Comparison of ENCODE assay signal across 11 cellular contexts in genomic region chr4:185165605-185166063, GRCh38. TPM values are rescaled to one million over a fixed set of nuclear protein-coding genes. Genes with fewer than 3 reads are reported as not detected.
DNase-seq lines count a peak whose midpoint lies in the region; ATAC-seq and TF ChIP-seq lines count a peak whose summit lies in the region.
"Had no signal": no experiment of that assay in that cellular context is flagged by ENCODE, and none has a peak within 500 bp of the region (broad histone marks: within the 10 kb centered on the region; RNA-seq: fewer than 3 reads in every experiment).

No MANE protein-coding gene starts in this region.

- peak; percentile 56 for DNase-seq in SIG-M5 treated with dmso at 0.1 percent for 504 hours (lab: John Stamatoyannopoulos, UW; ENCODE audit: unreplicated experiment)
- DNase-seq in SIG-M5 (lab: John Stamatoyannopoulos, UW), result no peak
- peak; percentile 56 for DNase-seq in MM.1S
- DNase-seq in fibroblast of pulmonary artery (ENCODE audit: low read depth), result peak; percentile 87
- DNase-seq in hippocampal formation (lab: John Stamatoyannopoulos, UW), result no peak
- no peak for DNase-seq in mesendoderm
- no peak for DNase-seq in DMS53 (lab: John Stamatoyannopoulos, UW)
- DNase-seq: activated B cell treated with CpG ODN at 0.5 μM for 24 hours, pancreas had no signal

- no peak overlapping the region for H2AK5ac ChIP-seq in mesendoderm (ENCODE audit: low read length)

- H2BK120ac ChIP-seq in mesendoderm (ENCODE audit: low read depth, low read length), result no peak overlapping the region

- H2AFZ ChIP-seq in MM.1S (ENCODE audit: low read length), result no peak overlapping the region

- H3K36me3 ChIP-seq in MM.1S (replicated peaks; ENCODE audit: insufficient read depth, low read length) (0 out of 2 replicates have a peak, but pooled peaks cover 3% of the 10 kb centered on the region), mesendoderm (ENCODE audit: control insufficient read depth, insufficient read depth, low read length) (no peaks in the 10 kb centered on the region)

- no peaks in the 10 kb centered on the region for H3K79me1 ChIP-seq in mesendoderm (ENCODE audit: low read length)

- H3K27ac ChIP-seq in MM.1S (ENCODE audit: low read length) (peak overlapping the region; percentile 20; the same call in 1 of the 2 replicates), mesendoderm (ENCODE audit: low read depth, low read length) (no peak overlapping the region)
- H3K27ac ChIP-seq: A549, pancreas had no signal

- H4K20me1 ChIP-seq in MM.1S (ENCODE audit: insufficient read depth, low read length), result no peaks in the 10 kb centered on the region

- H3K27me3 ChIP-seq in MM.1S (replicated peaks; ENCODE audit: insufficient read depth, low read length), result no peaks in the 10 kb centered on the region
- H3K27me3 ChIP-seq in mesendoderm (ENCODE audit: insufficient read depth, low read length, poor library complexity), result no peaks in the 10 kb centered on the region
- H3K27me3 ChIP-seq: pancreas had no signal

- H3K4me2 ChIP-seq in MM.1S (ENCODE audit: low read depth, low read length) (peak overlapping the region; percentile 35; the same call in 1 of the 2 replicates), mesendoderm (ENCODE audit: low read length) (no peak overlapping the region)
- H3K4me2 ChIP-seq: A549 had no signal

- no peak overlapping the region for H2BK5ac ChIP-seq in mesendoderm (ENCODE audit: low read length)

- peaks cover 9% of the 10 kb centered on the region for H3F3A ChIP-seq in MM.1S (ENCODE audit: insufficient read depth, low read length)

- no peaks in the 10 kb centered on the region for H3K79me2 ChIP-seq in MM.1S (ENCODE audit: low read length)
- no peaks in the 10 kb centered on the region for H3K79me2 ChIP-seq in mesendoderm (ENCODE audit: control insufficient read depth, insufficient read depth, low read length)

- TF ChIP-seq CTCF in MM.1S (IDR thresholded peaks at IDR 0.05; ENCODE audit: low read length) (no peak), fibroblast of pulmonary artery (IDR thresholded peaks at IDR 0.05; ENCODE audit: low read length, missing control alignments) (no peak)

- no peak overlapping the region for H4K5ac ChIP-seq in mesendoderm (ENCODE audit: low read length)

- H3K9me2 ChIP-seq in MM.1S (replicated peaks; ENCODE audit: insufficient read depth, low read length), result no peaks in the 10 kb centered on the region

- H3K4me1 ChIP-seq in MM.1S (ENCODE audit: low read length), result peaks cover 11% of the 10 kb centered on the region
- no peaks in the 10 kb centered on the region for H3K4me1 ChIP-seq in mesendoderm (ENCODE audit: control insufficient read depth, low read depth, low read length)
- H3K4me1 ChIP-seq: A549, pancreas had no signal

- peak; percentile 93 for ATAC-seq in GM21737 (IDR thresholded peaks at IDR 0.05; ENCODE audit: unreplicated experiment)
- ATAC-seq: A549 had no signal

- H2BK15ac ChIP-seq in mesendoderm (replicated peaks; ENCODE audit: low read depth), result no peak overlapping the region

- no peaks in the 10 kb centered on the region for H3K9me3 ChIP-seq in MM.1S (replicated peaks; ENCODE audit: insufficient read depth, low read length)
- H3K9me3 ChIP-seq: A549, pancreas had no signal

- no peak overlapping the region for H3K4ac ChIP-seq in mesendoderm (ENCODE audit: low read depth, low read length)

- no peak overlapping the region for H3K4me3 ChIP-seq in MM.1S (ENCODE audit: low read length)
- no peak overlapping the region for H3K4me3 ChIP-seq in fibroblast of pulmonary artery (replicated peaks; ENCODE audit: low read depth, low read length)
- no peak overlapping the region for H3K4me3 ChIP-seq in mesendoderm (ENCODE audit: low read length)
- H3K4me3 ChIP-seq: A549, pancreas had no signal

- H4K8ac ChIP-seq in mesendoderm (ENCODE audit: low read depth, low read length), result no peak overlapping the region

- no peak overlapping the region for H3K18ac ChIP-seq in mesendoderm (ENCODE audit: low read length)

- H3K9ac ChIP-seq in MM.1S (ENCODE audit: low read length) (no peak overlapping the region), mesendoderm (ENCODE audit: low read length) (no peak overlapping the region)

- no CpG with 5 or more reads among the region's 2 CpGs for WGBS in mesendoderm (ENCODE audit: extremely low coverage, insufficient coverage, low lambda C conversion rate)

- H3K23ac ChIP-seq in mesendoderm (ENCODE audit: low read length), result no peak overlapping the region

- H3K56ac ChIP-seq in mesendoderm (ENCODE audit: low read length), result no peak overlapping the region

RNA-seq across cellular contexts. Expression of gene SLC25A4, which starts 22.6 kb away (rescaled TPM):
- 13.9 TPM for polyA plus RNA-seq in mesendoderm (2013, experiment 1 of 2)
- 14.2 TPM for polyA plus RNA-seq in mesendoderm (2013, experiment 2 of 2)

RNA-seq across cellular contexts. Expression of gene CFAP97, which starts 38.2 kb away (rescaled TPM):
- polyA plus RNA-seq in mesendoderm (2013, experiment 1 of 2), result 26.2 TPM
- 25.7 TPM for polyA plus RNA-seq in mesendoderm (2013, experiment 2 of 2)

RNA-seq across cellular contexts. Expression of gene SNX25, which starts 43.8 kb away (rescaled TPM):
- 7.4 TPM for polyA plus RNA-seq in mesendoderm (2013, experiment 1 of 2)
- 7.6 TPM for polyA plus RNA-seq in mesendoderm (2013, experiment 2 of 2)

Comparison
In these comparisons a context has a peak if more than half of its experiments do, and no peak if none do; other contexts are left out.
1. DNase-seq: peak in SIG-M5 treated with dmso at 0.1 percent for 504 hours (single experiment), MM.1S (single experiment) and fibroblast of pulmonary artery (single experiment); none in SIG-M5 (single experiment), hippocampal formation (0 of 2), mesendoderm (single experiment) and DMS53 (single experiment).